Comparison of ENCODE assay signal across 17 cellular contexts in genomic region chr1:88779880-88780279, GRCh38.
DNase-seq lines count a peak whose midpoint lies in the region; ATAC-seq, FAIRE-seq and TF ChIP-seq lines count a peak whose summit lies in the region.
"Had no signal": no experiment of that assay in that cellular context is flagged by ENCODE, and none has a peak within 500 bp of the region (broad histone marks: within the 10 kb centered on the region; RNA-seq: fewer than 3 reads in every experiment).

No MANE protein-coding gene starts in this region.

- no peak for TF ChIP-seq POLR2A in K562 (conservative IDR thresholded peaks at IDR 0.05)

- H3K4me3 ChIP-seq in K562 = no peak overlapping the region
- H3K4me3 ChIP-seq in subcutaneous abdominal adipose tissue (ENCODE audit: low read depth in 1 of 5, low read length in 5 of 5) = no peak overlapping the region
- H3K4me3 ChIP-seq in mesenchymal stem cell (ENCODE audit: insufficient read depth in 1 of 2, low read depth in 1 of 2, low read length in 2 of 2) = no peak overlapping the region
- H3K4me3 ChIP-seq: GM12878, HAP-1 had no signal

- DNase-seq in D721Med (ENCODE audit: insufficient read length, low spot score) (no peak), H9 (no peak), K562 (ENCODE audit: extremely low read depth in 1 of 4, low spot score in 3 of 4) (no peak), mesenchymal stem cell (no peak), left lobe of liver (ENCODE audit: low spot score) (no peak)
- DNase-seq: BE2C; CD8-positive, alpha-beta T cell; COR-L47; GOT3; HFFc6; KBM-7 had no signal

- H3K23ac ChIP-seq in H9 (ENCODE audit: insufficient read length, low read depth, low read length) (no peak overlapping the region), mesenchymal stem cell (ENCODE audit: low read length in 2 of 2) (no peak overlapping the region)

- no peak overlapping the region for H2BK120ac ChIP-seq in H9 (ENCODE audit: low read depth, low read length, poor library complexity, severe bottlenecking)
- no peak overlapping the region for H2BK120ac ChIP-seq in mesenchymal stem cell (ENCODE audit: low read depth, low read length)

- no peak for TF ChIP-seq CTCF in D721Med (IDR thresholded peaks at IDR 0.05; ENCODE audit: insufficient read depth, missing control alignments)
- no peak for TF ChIP-seq CTCF in H9 (conservative IDR thresholded peaks at IDR 0.05)
- no peak for TF ChIP-seq CTCF in K562 (IDR thresholded peaks at IDR 0.05 in 2 of 3, conservative IDR thresholded peaks at IDR 0.05 in 1 of 3; ENCODE audit: insufficient read depth in 2 of 3, low read depth in 1 of 3, low read length in 3 of 3)

- H3K56ac ChIP-seq in H9 (ENCODE audit: insufficient read length, low read depth, low read length) = no peak overlapping the region

- ATAC-seq in K562 = no peak
- ATAC-seq in left lobe of liver = no peak
- no peak for ATAC-seq in SK-N-SH treated with all-trans-retinoic acid at 6 μM for 48 hours
- ATAC-seq: CD8-positive, alpha-beta T cell; GM12878 had no signal

- peak overlapping the region in 1 of 3 experiments; percentile 53; a peak in 2 of 7 replicates for H3K27ac Mint-ChIP-seq in H9
- H3K27ac Mint-ChIP-seq: CD8-positive, alpha-beta T cell; HFFc6 had no signal

- H4K20me1 ChIP-seq in H9 (ENCODE audit: control insufficient read depth, insufficient read depth, insufficient read length) (no peaks in the 10 kb centered on the region), K562 (replicated peaks; ENCODE audit: control insufficient read depth, insufficient read depth, low read length) (no peaks in the 10 kb centered on the region)

- H3K79me1 ChIP-seq in H9 (ENCODE audit: insufficient read depth, low read depth, low read length, poor library complexity, severe bottlenecking) (no peaks in the 10 kb centered on the region), mesenchymal stem cell (replicated peaks; ENCODE audit: low read length, poor library complexity, severe bottlenecking) (peaks cover 19% of the 10 kb centered on the region)

- H2BK15ac ChIP-seq in H9 (ENCODE audit: low read depth, low read length) = no peak overlapping the region
- H2BK15ac ChIP-seq in mesenchymal stem cell (ENCODE audit: low read depth, poor library complexity, severe bottlenecking) = no peak overlapping the region

- no peak overlapping the region for H3K4ac ChIP-seq in H9 (ENCODE audit: low read depth, low read length)
- H3K4ac ChIP-seq in mesenchymal stem cell (ENCODE audit: low read depth in 1 of 2, low read length in 2 of 2) = no peak overlapping the region

- peaks cover 19 to 57% (median 29%) of the 10 kb centered on the region in 3 experiments for H3K36me3 Mint-ChIP-seq in H9 (ENCODE audit: insufficient read depth in 1 of 3, low read depth in 3 of 3)

- H3T11ph ChIP-seq in H9 (ENCODE audit: low read length) = no peak overlapping the region

- no peaks in the 10 kb centered on the region; the same call in 1 of the 2 replicates for H3K27me3 Mint-ChIP-seq in H9 (ENCODE audit: low read depth)

- no peak overlapping the region for H3K4me2 ChIP-seq in H9 (ENCODE audit: insufficient read depth, insufficient read length, low read length)
- no peak overlapping the region for H3K4me2 ChIP-seq in K562 (ENCODE audit: insufficient read depth, low read length)
- H3K4me2 ChIP-seq in mesenchymal stem cell (ENCODE audit: low read length, poor library complexity, severe bottlenecking) = no peak overlapping the region

- 0 out of 5 replicates have a peak, but pooled peaks cover 0 to 3% of the 10 kb centered on the region in 2 experiments for H3K9me3 Mint-ChIP-seq in H9
- H3K9me3 Mint-ChIP-seq: CD8-positive, alpha-beta T cell; HFFc6 had no signal

- peaks cover 57 to 58% of the 10 kb centered on the region in 2 experiments for H3K4me1 Mint-ChIP-seq in H9

- H3K23me2 ChIP-seq in H9 (ENCODE audit: insufficient read length, low read depth, low read length, poor library complexity, severe bottlenecking) = no peaks in the 10 kb centered on the region

- POLR2A ChIA-PET in K562 (lab: Yijun Ruan, JAX) = no interaction called here

- in situ Hi-C loops in K562 (cut with MboI) = loop anchor here (5.0 kb wide), 1 partner anchor 73 kb away; no protein-coding TSS in a partner anchor

- no peak overlapping the region for H3K4me3 Mint-ChIP-seq in H9
- H3K4me3 Mint-ChIP-seq: CD14-positive monocyte; CD8-positive, alpha-beta T cell; HFFc6 had no signal

- no peak overlapping the region for H2AK5ac ChIP-seq in H9 (ENCODE audit: insufficient read length, low read length)
- H2AK5ac ChIP-seq in mesenchymal stem cell (ENCODE audit: low read length, severe bottlenecking) = no peak overlapping the region

- H2AFZ ChIP-seq in H9 (ENCODE audit: low read length) (no peak overlapping the region), K562 (ENCODE audit: low read depth, low read length) (no peak overlapping the region), mesenchymal stem cell (ENCODE audit: low read depth, low read length) (no peak overlapping the region)

- H2BK20ac ChIP-seq in H9 (ENCODE audit: low read depth, low read length, poor library complexity, severe bottlenecking) = no peak overlapping the region

- TF ChIP-seq EP300 in K562 (IDR thresholded peaks at IDR 0.05; ENCODE audit: low read length) = no peak

- H3K9ac ChIP-seq in H9 (ENCODE audit: extremely low read depth, insufficient read length, low read length) (no peak overlapping the region), K562 (ENCODE audit: insufficient read depth in 1 of 2, low read depth in 2 of 2, low read length in 2 of 2) (no peak overlapping the region), subcutaneous abdominal adipose tissue (ENCODE audit: low read length in 5 of 5) (no peak overlapping the region), mesenchymal stem cell (ENCODE audit: low read length) (no peak overlapping the region)

- no peak for TF ChIP-seq RAD21 in K562 (CRISPR knock-in tag; conservative IDR thresholded peaks at IDR 0.05 in 1 of 2, IDR thresholded peaks at IDR 0.05 in 1 of 2)

- H4K91ac ChIP-seq in H9 (ENCODE audit: insufficient read length, low read depth, low read length) = no peak overlapping the region
- no peak overlapping the region for H4K91ac ChIP-seq in mesenchymal stem cell (ENCODE audit: low read length)

- 0 out of 2 replicates have a peak, but pooled peaks cover 1% of the 10 kb centered on the region for H3K79me2 ChIP-seq in H9 (ENCODE audit: insufficient read depth, low read length)
- H3K79me2 ChIP-seq in K562 (ENCODE audit: control insufficient read depth, insufficient read depth, low read length) = no peaks in the 10 kb centered on the region; the same call in 2 of the 3 replicates

- H3K27me3 ChIP-seq in H9 (ENCODE audit: insufficient read depth, low read length) = no peaks in the 10 kb centered on the region
- H3K27me3 ChIP-seq in K562 (ENCODE audit: control insufficient read depth in 2 of 2, insufficient read depth in 2 of 2, low read length in 2 of 2) = no peaks in the 10 kb centered on the region
- no peaks in the 10 kb centered on the region for H3K27me3 ChIP-seq in subcutaneous abdominal adipose tissue (ENCODE audit: control insufficient read depth in 5 of 5, insufficient read depth in 4 of 5, low read length in 5 of 5)
- no peaks in the 10 kb centered on the region for H3K27me3 ChIP-seq in mesenchymal stem cell (ENCODE audit: control insufficient read depth in 1 of 2, insufficient read depth in 1 of 2, low read length in 2 of 2)
- H3K27me3 ChIP-seq: BE2C had no signal

- H3K36me3 ChIP-seq in K562 (ENCODE audit: control insufficient read depth, insufficient read depth, low read length) = peaks cover 62% of the 10 kb centered on the region
- peaks cover 2 to 25% (median 14%) of the 10 kb centered on the region in 5 donors for H3K36me3 ChIP-seq in subcutaneous abdominal adipose tissue (ENCODE audit: control insufficient read depth in 5 of 5, insufficient read depth in 5 of 5, low read length in 5 of 5)
- peaks cover 0 to 67% of the 10 kb centered on the region in 2 experiments for H3K36me3 ChIP-seq in mesenchymal stem cell (ENCODE audit: control insufficient read depth in 1 of 2, insufficient read depth in 2 of 2, low read depth in 1 of 2, low read length in 2 of 2)
- H3K36me3 ChIP-seq: BE2C had no signal

- FAIRE-seq in D721Med (lab: Jason Lieb, UNC) (peak; percentile 84), K562 (lab: Jason Lieb, UNC) (no peak)
- FAIRE-seq: GM12878 had no signal

- BruUV-seq in K562 (replicated peaks; lab: Mats Ljungman, UMichigan) = no TSS peak

- intact Hi-C loops in K562 (cut with micrococcal nuclease) = loop anchor here (5.0 kb wide), 1 partner anchor 83 kb away; no protein-coding TSS in a partner anchor

- H4K5ac ChIP-seq in H9 (ENCODE audit: insufficient read length, low read depth, low read length) = no peak overlapping the region

- H3K18ac ChIP-seq in H9 (ENCODE audit: insufficient read length, low read depth, low read length) (no peak overlapping the region), mesenchymal stem cell (ENCODE audit: low read depth in 1 of 2, low read length in 2 of 2) (no peak overlapping the region)

- H3K9me1 ChIP-seq in K562 (ENCODE audit: control insufficient read depth, insufficient read depth, low read length) = no peaks in the 10 kb centered on the region

- H3K9me3 ChIP-seq in H9 (ENCODE audit: control insufficient read depth, low read depth, low read length) (no peaks in the 10 kb centered on the region), K562 (replicated peaks; ENCODE audit: control insufficient read depth, insufficient read depth, low read depth, low read length) (no peaks in the 10 kb centered on the region; the same call in 1 of the 2 replicates), subcutaneous abdominal adipose tissue (ENCODE audit: control insufficient read depth in 5 of 5, low read length in 5 of 5) (no peaks in the 10 kb centered on the region), mesenchymal stem cell (ENCODE audit: control insufficient read depth, low read length) (no peaks in the 10 kb centered on the region)
- H3K9me3 ChIP-seq: BE2C, HAP-1 had no signal

- CTCF ChIA-PET in K562 (lab: Yijun Ruan, JAX; ENCODE audit: low intra/inter-chr PET ratio) = no interaction called here

- peak overlapping the region; percentile 13 for H3K27ac ChIP-seq in H9 (ENCODE audit: insufficient read length, low read depth, low read length)
- H3K27ac ChIP-seq in K562 (ENCODE audit: extremely low read depth, low read depth, low read length) = no peak overlapping the region
- H3K27ac ChIP-seq in subcutaneous abdominal adipose tissue (ENCODE audit: low read depth, low read length) = peak overlapping the region; percentile 68
- H3K27ac ChIP-seq in mesenchymal stem cell (ENCODE audit: low read length, poor library complexity, severe bottlenecking) = no peak overlapping the region
- H3K27ac ChIP-seq: HL-60 had no signal

- no peak overlapping the region for H2BK12ac ChIP-seq in H9 (ENCODE audit: insufficient read length, low read depth, low read length)
- H2BK12ac ChIP-seq in mesenchymal stem cell (ENCODE audit: low read length in 2 of 2) = no peak overlapping the region

- H3K14ac ChIP-seq in H9 (ENCODE audit: insufficient read depth, low read length) (no peak overlapping the region), mesenchymal stem cell (ENCODE audit: low read length in 2 of 2) (no peak overlapping the region)

- H4K8ac ChIP-seq in H9 (replicated peaks; ENCODE audit: insufficient read length, low read depth, low read length) = no peak overlapping the region
- H4K8ac ChIP-seq in mesenchymal stem cell (ENCODE audit: low read length) = no peak overlapping the region

- H3K4me1 ChIP-seq in H9 (ENCODE audit: insufficient read depth, low read length) (peaks cover 13% of the 10 kb centered on the region; the same call in 1 of the 2 replicates), K562 (replicated peaks in 1 of 2; ENCODE audit: control insufficient read depth in 2 of 2, insufficient read depth in 2 of 2, low read length in 2 of 2) (no peaks in the 10 kb centered on the region), subcutaneous abdominal adipose tissue (ENCODE audit: control insufficient read depth in 5 of 5, insufficient read depth in 5 of 5, low read length in 5 of 5) (peaks cover 0 to 40% (median 8%) of the 10 kb centered on the region in 5 donors), mesenchymal stem cell (ENCODE audit: control insufficient read depth, insufficient read depth, low read depth, low read length) (no peaks in the 10 kb centered on the region)
- H3K4me1 ChIP-seq: BE2C had no signal

- no peak overlapping the region for H2BK5ac ChIP-seq in H9 (ENCODE audit: insufficient read length, low read length)
- H2BK5ac ChIP-seq in mesenchymal stem cell (ENCODE audit: low read depth, low read length, poor library complexity, severe bottlenecking) = no peak overlapping the region

Comparison
In these comparisons a context has a peak if more than half of its experiments do, and no peak if none do; other contexts are left out.
1. H3K27ac ChIP-seq: peak in H9 (single experiment) and subcutaneous abdominal adipose tissue (single experiment); none in K562 (single experiment) and mesenchymal stem cell (single experiment).